ENCODE assay signal across 1 cellular context in genomic region chr1:155273134-155273982, GRCh38.
TF ChIP-seq lines count a peak whose summit lies in the region.

CLK2 (minus strand) TSS chr1:155273504; CDS start chr1:155270977, 2,527 bp downstream.

TF ChIP-seq in HepG2, 621 proteins besides CTCF, POLR2A, EP300 and RAD21 (continued from another document):
- TF ChIP-seq AKNA (CRISPR knock-in tag; IDR thresholded peaks at IDR 0.05; ENCODE audit: borderline replicate concordance) (no peak), ZNF607 (CRISPR knock-in tag; IDR thresholded peaks at IDR 0.05; ENCODE audit: borderline replicate concordance) (peak; percentile 96), SIX1 (CRISPR knock-in tag; IDR thresholded peaks at IDR 0.05; ENCODE audit: borderline replicate concordance) (0 out of 2 replicates have a peak, but pooled peaks have one; percentile 16), NAIF1 (CRISPR knock-in tag; IDR thresholded peaks at IDR 0.05; ENCODE audit: borderline replicate concordance) (no peak), ZNF576 (CRISPR knock-in tag; IDR thresholded peaks at IDR 0.05) (no peak), CREM (IDR thresholded peaks at IDR 0.05) (peak; percentile 51), CREM (CRISPR knock-in tag; IDR thresholded peaks at IDR 0.05) (no peak), ZNF747 (CRISPR knock-in tag; IDR thresholded peaks at IDR 0.05; ENCODE audit: borderline replicate concordance) (peak; percentile 46), SMC3 (IDR thresholded peaks at IDR 0.05; ENCODE audit: low read length) (no peak), TCF7L2 (IDR thresholded peaks at IDR 0.05; ENCODE audit: low read depth, low read length) (no peak), ZNF652 (CRISPR knock-in tag; IDR thresholded peaks at IDR 0.05; ENCODE audit: borderline replicate concordance, low read depth) (peak; percentile 51; the same call in 1 of the 2 replicates), ETV6 (CRISPR knock-in tag; conservative IDR thresholded peaks at IDR 0.05) (no peak), PHF5A (CRISPR knock-in tag; IDR thresholded peaks at IDR 0.05; ENCODE audit: low read depth, unreplicated experiment) (no peak), SSRP1 (CRISPR knock-in tag; IDR thresholded peaks at IDR 0.05) (no peak), RNF2 (conservative IDR thresholded peaks at IDR 0.05; ENCODE audit: low read depth) (peak; percentile 64; the same call in 1 of the 2 replicates), GATA4 (IDR thresholded peaks at IDR 0.05; ENCODE audit: borderline replicate concordance, low read depth) (peak; percentile 30; the same call in 1 of the 2 replicates), TCF12 (IDR thresholded peaks at IDR 0.05) (no peak), TCF12 (CRISPR knock-in tag; IDR thresholded peaks at IDR 0.05) (peak; percentile 70; the same call in 1 of the 2 replicates), ZNF124 (CRISPR knock-in tag; IDR thresholded peaks at IDR 0.05) (no peak), ZNF556 (CRISPR knock-in tag; IDR thresholded peaks at IDR 0.05; ENCODE audit: borderline replicate concordance) (no peak), FLYWCH1 (CRISPR knock-in tag; IDR thresholded peaks at IDR 0.05) (no peak), MBNL3 (CRISPR knock-in tag; conservative IDR thresholded peaks at IDR 0.05) (no peak), BCL3 (CRISPR knock-in tag; IDR thresholded peaks at IDR 0.05) (peak; percentile 77; the same call in 1 of the 2 replicates), POLR2AphosphoS2 (IDR thresholded peaks at IDR 0.05; ENCODE audit: low read depth, low read length) (no peak), SRY (CRISPR knock-in tag; IDR thresholded peaks at IDR 0.05) (peak; percentile 52; the same call in 1 of the 2 replicates), HHEX (CRISPR knock-in tag; IDR thresholded peaks at IDR 0.05) (no peak)
- TF ChIP-seq, protein P1, sequence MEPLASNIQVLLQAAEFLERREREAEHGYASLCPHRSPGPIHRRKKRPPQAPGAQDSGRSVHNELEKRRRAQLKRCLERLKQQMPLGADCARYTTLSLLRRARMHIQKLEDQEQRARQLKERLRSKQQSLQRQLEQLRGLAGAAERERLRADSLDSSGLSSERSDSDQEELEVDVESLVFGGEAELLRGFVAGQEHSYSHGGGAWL (CRISPR knock-in tag; IDR thresholded peaks at IDR 0.05): peak; percentile 74; the same call in 1 of the 2 replicates
- TF ChIP-seq, protein P2, sequence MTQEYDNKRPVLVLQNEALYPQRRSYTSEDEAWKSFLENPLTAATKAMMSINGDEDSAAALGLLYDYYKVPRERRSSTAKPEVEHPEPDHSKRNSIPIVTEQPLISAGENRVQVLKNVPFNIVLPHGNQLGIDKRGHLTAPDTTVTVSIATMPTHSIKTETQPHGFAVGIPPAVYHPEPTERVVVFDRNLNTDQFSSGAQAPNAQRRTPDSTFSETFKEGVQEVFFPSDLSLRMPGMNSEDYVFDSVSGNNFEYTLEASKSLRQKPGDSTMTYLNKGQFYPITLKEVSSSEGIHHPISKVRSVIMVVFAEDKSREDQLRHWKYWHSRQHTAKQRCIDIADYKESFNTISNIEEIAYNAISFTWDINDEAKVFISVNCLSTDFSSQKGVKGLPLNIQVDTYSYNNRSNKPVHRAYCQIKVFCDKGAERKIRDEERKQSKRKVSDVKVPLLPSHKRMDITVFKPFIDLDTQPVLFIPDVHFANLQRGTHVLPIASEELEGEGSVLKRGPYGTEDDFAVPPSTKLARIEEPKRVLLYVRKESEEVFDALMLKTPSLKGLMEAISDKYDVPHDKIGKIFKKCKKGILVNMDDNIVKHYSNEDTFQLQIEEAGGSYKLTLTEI (CRISPR knock-in tag; conservative IDR thresholded peaks at IDR 0.05): no peak
- TF ChIP-seq, protein P3, sequence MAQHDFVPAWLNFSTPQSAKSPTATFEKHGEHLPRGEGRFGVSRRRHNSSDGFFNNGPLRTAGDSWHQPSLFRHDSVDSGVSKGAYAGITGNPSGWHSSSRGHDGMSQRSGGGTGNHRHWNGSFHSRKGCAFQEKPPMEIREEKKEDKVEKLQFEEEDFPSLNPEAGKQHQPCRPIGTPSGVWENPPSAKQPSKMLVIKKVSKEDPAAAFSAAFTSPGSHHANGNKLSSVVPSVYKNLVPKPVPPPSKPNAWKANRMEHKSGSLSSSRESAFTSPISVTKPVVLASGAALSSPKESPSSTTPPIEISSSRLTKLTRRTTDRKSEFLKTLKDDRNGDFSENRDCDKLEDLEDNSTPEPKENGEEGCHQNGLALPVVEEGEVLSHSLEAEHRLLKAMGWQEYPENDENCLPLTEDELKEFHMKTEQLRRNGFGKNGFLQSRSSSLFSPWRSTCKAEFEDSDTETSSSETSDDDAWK (CRISPR knock-in tag; IDR thresholded peaks at IDR 0.05): no peak
- TF ChIP-seq, protein P4, sequence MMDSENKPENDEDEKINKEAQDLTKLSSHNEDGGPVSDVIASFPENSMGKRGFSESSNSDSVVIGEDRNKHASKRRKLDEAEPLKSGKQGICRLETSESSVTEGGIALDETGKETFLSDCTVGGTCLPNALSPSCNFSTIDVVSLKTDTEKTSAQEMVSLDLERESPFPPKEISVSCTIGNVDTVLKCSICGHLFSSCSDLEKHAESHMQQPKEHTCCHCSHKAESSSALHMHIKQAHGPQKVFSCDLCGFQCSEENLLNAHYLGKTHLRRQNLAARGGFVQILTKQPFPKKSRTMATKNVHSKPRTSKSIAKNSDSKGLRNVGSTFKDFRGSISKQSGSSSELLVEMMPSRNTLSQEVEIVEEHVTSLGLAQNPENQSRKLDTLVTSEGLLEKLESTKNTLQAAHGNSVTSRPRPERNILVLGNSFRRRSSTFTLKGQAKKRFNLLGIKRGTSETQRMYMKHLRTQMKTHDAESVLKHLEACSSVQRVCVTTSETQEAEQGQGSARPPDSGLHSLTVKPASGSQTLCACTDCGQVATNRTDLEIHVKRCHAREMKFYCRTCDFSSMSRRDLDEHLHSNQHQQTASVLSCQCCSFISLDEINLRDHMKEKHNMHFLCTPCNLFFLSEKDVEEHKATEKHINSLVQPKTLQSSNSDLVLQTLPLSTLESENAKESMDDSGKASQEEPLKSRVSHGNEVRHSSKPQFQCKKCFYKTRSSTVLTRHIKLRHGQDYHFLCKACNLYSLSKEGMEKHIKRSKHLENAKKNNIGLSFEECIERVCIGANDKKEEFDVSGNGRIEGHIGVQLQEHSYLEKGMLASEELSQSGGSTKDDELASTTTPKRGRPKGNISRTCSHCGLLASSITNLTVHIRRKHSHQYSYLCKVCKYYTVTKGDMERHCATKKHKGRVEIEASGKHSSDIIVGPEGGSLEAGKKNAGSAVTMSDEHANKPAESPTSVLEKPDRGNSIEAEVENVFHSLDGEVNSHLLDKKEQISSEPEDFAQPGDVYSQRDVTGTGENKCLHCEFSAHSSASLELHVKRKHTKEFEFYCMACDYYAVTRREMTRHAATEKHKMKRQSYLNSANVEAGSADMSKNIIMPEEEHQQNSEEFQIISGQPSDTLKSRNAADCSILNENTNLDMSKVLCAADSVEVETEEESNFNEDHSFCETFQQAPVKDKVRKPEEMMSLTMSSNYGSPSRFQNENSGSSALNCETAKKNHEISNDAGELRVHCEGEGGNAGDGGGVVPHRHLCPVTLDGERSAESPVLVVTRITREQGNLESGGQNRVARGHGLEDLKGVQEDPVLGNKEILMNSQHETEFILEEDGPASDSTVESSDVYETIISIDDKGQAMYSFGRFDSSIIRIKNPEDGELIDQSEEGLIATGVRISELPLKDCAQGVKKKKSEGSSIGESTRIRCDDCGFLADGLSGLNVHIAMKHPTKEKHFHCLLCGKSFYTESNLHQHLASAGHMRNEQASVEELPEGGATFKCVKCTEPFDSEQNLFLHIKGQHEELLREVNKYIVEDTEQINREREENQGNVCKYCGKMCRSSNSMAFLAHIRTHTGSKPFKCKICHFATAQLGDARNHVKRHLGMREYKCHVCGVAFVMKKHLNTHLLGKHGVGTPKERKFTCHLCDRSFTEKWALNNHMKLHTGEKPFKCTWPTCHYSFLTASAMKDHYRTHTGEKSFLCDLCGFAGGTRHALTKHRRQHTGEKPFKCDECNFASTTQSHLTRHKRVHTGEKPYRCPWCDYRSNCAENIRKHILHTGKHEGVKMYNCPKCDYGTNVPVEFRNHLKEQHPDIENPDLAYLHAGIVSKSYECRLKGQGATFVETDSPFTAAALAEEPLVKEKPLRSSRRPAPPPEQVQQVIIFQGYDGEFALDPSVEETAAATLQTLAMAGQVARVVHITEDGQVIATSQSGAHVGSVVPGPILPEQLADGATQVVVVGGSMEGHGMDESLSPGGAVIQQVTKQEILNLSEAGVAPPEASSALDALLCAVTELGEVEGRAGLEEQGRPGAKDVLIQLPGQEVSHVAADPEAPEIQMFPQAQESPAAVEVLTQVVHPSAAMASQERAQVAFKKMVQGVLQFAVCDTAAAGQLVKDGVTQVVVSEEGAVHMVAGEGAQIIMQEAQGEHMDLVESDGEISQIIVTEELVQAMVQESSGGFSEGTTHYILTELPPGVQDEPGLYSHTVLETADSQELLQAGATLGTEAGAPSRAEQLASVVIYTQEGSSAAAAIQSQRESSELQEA (CRISPR knock-in tag; IDR thresholded peaks at IDR 0.05; ENCODE audit: not compliant biosample characterization): no peak
